In the genomic region with DNA sequence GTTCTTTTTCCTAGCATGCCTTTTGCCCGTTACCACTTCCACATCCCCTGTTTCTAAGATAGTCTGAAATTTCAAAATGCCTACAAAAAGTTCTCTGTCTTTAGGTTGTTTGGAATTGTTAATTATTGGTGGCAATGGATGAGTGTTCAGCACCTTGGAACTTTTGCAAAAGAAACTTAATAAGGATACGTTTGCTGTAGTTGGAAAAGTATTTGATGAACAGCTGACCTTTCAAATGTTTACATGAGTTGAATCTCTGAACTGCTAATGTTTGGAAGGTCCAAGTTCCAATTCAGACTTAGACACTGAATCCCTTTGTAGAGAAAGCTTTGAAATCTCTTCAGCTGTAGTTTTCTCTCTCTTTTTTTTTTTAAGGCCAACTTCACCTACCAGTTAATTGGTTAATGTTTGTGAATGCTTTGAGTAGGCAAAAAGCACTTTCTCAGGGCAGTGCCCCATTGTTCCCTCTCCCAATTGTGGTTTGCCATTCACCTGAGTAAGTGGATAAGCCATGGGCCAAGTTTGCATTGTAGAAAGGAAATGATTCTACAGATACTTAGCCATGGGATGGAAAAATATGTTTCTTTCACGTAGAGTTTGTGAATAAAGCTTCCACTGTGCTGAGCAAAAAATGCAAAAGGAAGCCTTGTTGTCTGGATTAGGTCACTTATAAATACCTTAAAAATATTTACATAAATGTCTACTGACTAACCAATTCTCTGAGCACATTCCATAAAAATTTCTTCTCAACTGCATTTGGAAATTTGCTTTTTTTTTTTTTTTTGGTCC, we compare ENCODE assay signal across 1 cellular context.
A peak's percentile ranks its signal among the peaks of the same experiment; 100 is the strongest.
TF ChIP-seq lines count a peak whose summit lies in the region.

No MANE protein-coding gene starts in this region.

TF ChIP-seq in HepG2, 621 proteins besides CTCF, POLR2A, EP300 and RAD21 (continued from another document and continues in another):
- TF ChIP-seq CEBPZ (IDR thresholded peaks at IDR 0.05; ENCODE audit: low read length) (no peak), NR2F6 (IDR thresholded peaks at IDR 0.05) (peak; percentile 85), NR2F6 (CRISPR knock-in tag; IDR thresholded peaks at IDR 0.05) (peak; percentile 75), MYPOP (CRISPR knock-in tag; IDR thresholded peaks at IDR 0.05) (no peak; the same call in 1 of the 2 replicates), CERS6 (CRISPR knock-in tag; IDR thresholded peaks at IDR 0.05) (no peak), ZNF142 (CRISPR knock-in tag; IDR thresholded peaks at IDR 0.05) (no peak), KDM6A (CRISPR knock-in tag; IDR thresholded peaks at IDR 0.05; ENCODE audit: low read depth) (peak; percentile 89; the same call in 1 of the 2 replicates), HOXA5 (CRISPR knock-in tag; IDR thresholded peaks at IDR 0.05) (peak; percentile 73; the same call in 1 of the 2 replicates), ZBTB39 (CRISPR knock-in tag; IDR thresholded peaks at IDR 0.05) (no peak), STAT5B (CRISPR knock-in tag; IDR thresholded peaks at IDR 0.05) (no peak), ZNF7 (CRISPR knock-in tag; IDR thresholded peaks at IDR 0.05) (no peak), ZBTB38 (CRISPR knock-in tag; IDR thresholded peaks at IDR 0.05) (no peak), ZNF24 (IDR thresholded peaks at IDR 0.05) (no peak), FOXA3 (CRISPR knock-in tag; IDR thresholded peaks at IDR 0.05) (peak; percentile 89), TCF7L2 (IDR thresholded peaks at IDR 0.05; ENCODE audit: low read depth, low read length) (peak; percentile 78; the same call in 1 of the 2 replicates), ZNF251 (CRISPR knock-in tag; IDR thresholded peaks at IDR 0.05) (no peak), MXD4 (CRISPR knock-in tag; IDR thresholded peaks at IDR 0.05) (no peak; the same call in 1 of the 2 replicates), ESRRA (CRISPR knock-in tag; IDR thresholded peaks at IDR 0.05; ENCODE audit: low read depth) (peak; percentile 41; the same call in 1 of the 2 replicates), ZKSCAN1 (IDR thresholded peaks at IDR 0.05; ENCODE audit: low read length) (no peak), FOXJ3 (CRISPR knock-in tag; IDR thresholded peaks at IDR 0.05; ENCODE audit: borderline replicate concordance) (peak; percentile 92; the same call in 1 of the 2 replicates), GPN1 (CRISPR knock-in tag; IDR thresholded peaks at IDR 0.05; ENCODE audit: borderline replicate concordance) (no peak)
- TF ChIP-seq, protein P1, sequence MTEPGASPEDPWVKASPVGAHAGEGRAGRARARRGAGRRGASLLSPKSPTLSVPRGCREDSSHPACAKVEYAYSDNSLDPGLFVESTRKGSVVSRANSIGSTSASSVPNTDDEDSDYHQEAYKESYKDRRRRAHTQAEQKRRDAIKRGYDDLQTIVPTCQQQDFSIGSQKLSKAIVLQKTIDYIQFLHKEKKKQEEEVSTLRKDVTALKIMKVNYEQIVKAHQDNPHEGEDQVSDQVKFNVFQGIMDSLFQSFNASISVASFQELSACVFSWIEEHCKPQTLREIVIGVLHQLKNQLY (CRISPR knock-in tag; IDR thresholded peaks at IDR 0.05): peak; percentile 75; the same call in 1 of the 2 replicates
- TF ChIP-seq, protein P2, sequence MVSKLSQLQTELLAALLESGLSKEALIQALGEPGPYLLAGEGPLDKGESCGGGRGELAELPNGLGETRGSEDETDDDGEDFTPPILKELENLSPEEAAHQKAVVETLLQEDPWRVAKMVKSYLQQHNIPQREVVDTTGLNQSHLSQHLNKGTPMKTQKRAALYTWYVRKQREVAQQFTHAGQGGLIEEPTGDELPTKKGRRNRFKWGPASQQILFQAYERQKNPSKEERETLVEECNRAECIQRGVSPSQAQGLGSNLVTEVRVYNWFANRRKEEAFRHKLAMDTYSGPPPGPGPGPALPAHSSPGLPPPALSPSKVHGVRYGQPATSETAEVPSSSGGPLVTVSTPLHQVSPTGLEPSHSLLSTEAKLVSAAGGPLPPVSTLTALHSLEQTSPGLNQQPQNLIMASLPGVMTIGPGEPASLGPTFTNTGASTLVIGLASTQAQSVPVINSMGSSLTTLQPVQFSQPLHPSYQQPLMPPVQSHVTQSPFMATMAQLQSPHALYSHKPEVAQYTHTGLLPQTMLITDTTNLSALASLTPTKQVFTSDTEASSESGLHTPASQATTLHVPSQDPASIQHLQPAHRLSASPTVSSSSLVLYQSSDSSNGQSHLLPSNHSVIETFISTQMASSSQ (IDR thresholded peaks at IDR 0.05; ENCODE audit: low read depth): peak; percentile 85
- TF ChIP-seq, protein P2 (CRISPR knock-in tag; IDR thresholded peaks at IDR 0.05; ENCODE audit: borderline replicate concordance): peak; percentile 92; the same call in 1 of the 2 replicates
- TF ChIP-seq, protein P3, sequence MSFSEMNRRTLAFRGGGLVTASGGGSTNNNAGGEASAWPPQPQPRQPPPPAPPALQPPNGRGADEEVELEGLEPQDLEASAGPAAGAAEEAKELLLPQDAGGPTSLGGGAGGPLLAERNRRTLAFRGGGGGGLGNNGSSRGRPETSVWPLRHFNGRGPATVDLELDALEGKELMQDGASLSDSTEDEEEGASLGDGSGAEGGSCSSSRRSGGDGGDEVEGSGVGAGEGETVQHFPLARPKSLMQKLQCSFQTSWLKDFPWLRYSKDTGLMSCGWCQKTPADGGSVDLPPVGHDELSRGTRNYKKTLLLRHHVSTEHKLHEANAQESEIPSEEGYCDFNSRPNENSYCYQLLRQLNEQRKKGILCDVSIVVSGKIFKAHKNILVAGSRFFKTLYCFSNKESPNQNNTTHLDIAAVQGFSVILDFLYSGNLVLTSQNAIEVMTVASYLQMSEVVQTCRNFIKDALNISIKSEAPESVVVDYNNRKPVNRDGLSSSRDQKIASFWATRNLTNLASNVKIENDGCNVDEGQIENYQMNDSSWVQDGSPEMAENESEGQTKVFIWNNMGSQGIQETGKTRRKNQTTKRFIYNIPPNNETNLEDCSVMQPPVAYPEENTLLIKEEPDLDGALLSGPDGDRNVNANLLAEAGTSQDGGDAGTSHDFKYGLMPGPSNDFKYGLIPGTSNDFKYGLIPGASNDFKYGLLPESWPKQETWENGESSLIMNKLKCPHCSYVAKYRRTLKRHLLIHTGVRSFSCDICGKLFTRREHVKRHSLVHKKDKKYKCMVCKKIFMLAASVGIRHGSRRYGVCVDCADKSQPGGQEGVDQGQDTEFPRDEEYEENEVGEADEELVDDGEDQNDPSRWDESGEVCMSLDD (CRISPR knock-in tag; IDR thresholded peaks at IDR 0.05; ENCODE audit: borderline replicate concordance): no peak
